In the genomic region with DNA sequence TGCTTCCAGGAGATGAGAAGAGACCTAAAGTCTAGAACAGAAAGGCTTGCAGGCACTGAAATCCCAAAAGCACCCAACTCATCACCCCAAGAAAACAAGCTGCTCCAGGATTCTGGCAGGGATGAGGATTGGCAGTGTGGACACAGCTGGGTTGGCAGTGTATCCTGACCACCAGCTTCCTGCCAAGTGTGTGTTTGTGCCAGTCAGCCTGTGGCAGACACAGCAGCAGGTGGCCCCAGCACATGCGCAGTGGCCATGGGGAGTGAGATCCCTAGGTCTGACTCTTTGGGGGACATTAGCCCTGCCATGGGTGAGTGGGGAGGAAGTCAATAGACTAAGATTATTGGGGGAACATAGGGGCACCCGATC, we compare ENCODE assay signal across 9 cellular contexts. TPM values are rescaled to one million over a fixed set of nuclear protein-coding genes. Genes with fewer than 3 reads are reported as not detected.
DNase-seq lines count a peak whose midpoint lies in the region; ATAC-seq and TF ChIP-seq lines count a peak whose summit lies in the region.
"Had no signal": no experiment of that assay in that cellular context is flagged by ENCODE, and none has a peak within 500 bp of the region (broad histone marks: within the 10 kb centered on the region; RNA-seq: fewer than 3 reads in every experiment).

No MANE protein-coding gene starts in this region.

- H3K27me3 Mint-ChIP-seq in activated CD8-positive, alpha-beta T cell treated with anti-CD3 and anti-CD28 coated beads, Interleukin-2, amount 10 ng/mL, durations not matched to agents 7 days and 5 days (ENCODE audit: low read depth): no peaks in the 10 kb centered on the region
- H3K27me3 Mint-ChIP-seq: naive B cell had no signal

- no peak for TF ChIP-seq POLR2A in suprapubic skin (IDR thresholded peaks at IDR 0.05)

- H3K27me3 ChIP-seq in suprapubic skin (no peaks in the 10 kb centered on the region), osteoblast (ENCODE audit: insufficient read depth, low read length) (no peaks in the 10 kb centered on the region)

- POLR2A ChIA-PET in activated CD8-positive, alpha-beta T cell treated with anti-CD3 and anti-CD28 coated beads, Interleukin-2, amount 10 ng/mL, durations not matched to agents 7 days and 5 days (lab: Charles Lee): interaction anchor here (0.6 to 4.8 kb wide), 4 partner anchors 12 to 853 kb away, joined by 3 to 33 read pairs (median 3); partner anchors contain the start of gene CHTOP

- TF ChIP-seq CTCF in suprapubic skin (IDR thresholded peaks at IDR 0.05): no peak
- no peak for TF ChIP-seq CTCF in osteoblast (IDR thresholded peaks at IDR 0.05; ENCODE audit: extremely low read depth, low read depth, low read length)

- DNase-seq in activated effector memory CD4-positive, alpha-beta T cell treated with anti-CD3 and anti-CD28 coated beads, Interleukin-2, amount 50 U/mL, for 16 hours: peak; percentile 58
- no peak for DNase-seq in activated effector memory CD4-positive, alpha-beta T cell treated with Interleukin-2 at 50 U/mL for 16 hours
- no peak for DNase-seq in activated CD8-positive, alpha-beta T cell treated with anti-CD3 and anti-CD28 coated beads, Interleukin-2, amount 10 ng/mL, durations not matched to agents 7 days and 5 days
- DNase-seq in hypothalamus (lab: John Stamatoyannopoulos, UW): peak in 47 of 51 donors; percentile 7 to 85 (median 67)
- peak; percentile 62 to 65 for DNase-seq in suprapubic skin (ENCODE audit: low spot score in 2 of 2)
- DNase-seq in osteoblast (ENCODE audit: insufficient read length, low spot score, missing footprints): no peak
- no peak for DNase-seq in EL
- no peak for DNase-seq in stimulated activated CD4-positive, alpha-beta T cell treated with anti-CD3 and anti-CD28 coated beads, Interleukin-2, amount 100 ng/mL, for 48 hours
- DNase-seq: naive B cell had no signal

- H3K4me1 Mint-ChIP-seq in activated CD8-positive, alpha-beta T cell treated with anti-CD3 and anti-CD28 coated beads, Interleukin-2, amount 10 ng/mL, durations not matched to agents 7 days and 5 days (ENCODE audit: low read depth): peaks cover 45% of the 10 kb centered on the region

- peak; percentile 31 for ATAC-seq in activated CD8-positive, alpha-beta T cell treated with anti-CD3 and anti-CD28 coated beads, Interleukin-2, amount 10 ng/mL, durations not matched to agents 7 days and 5 days

- WGBS in suprapubic skin: 88% methylated on average over 2 of the region's 2 CpGs

- peaks cover 10% of the 10 kb centered on the region for H3K4me1 ChIP-seq in suprapubic skin
- H3K4me1 ChIP-seq in osteoblast (ENCODE audit: insufficient read depth, low read length): peaks cover 9% of the 10 kb centered on the region

- no peak overlapping the region for H3K4me3 Mint-ChIP-seq in activated CD8-positive, alpha-beta T cell treated with anti-CD3 and anti-CD28 coated beads, Interleukin-2, amount 10 ng/mL, durations not matched to agents 7 days and 5 days
- H3K4me3 Mint-ChIP-seq: naive B cell had no signal

- H3K27ac Mint-ChIP-seq in activated CD8-positive, alpha-beta T cell treated with anti-CD3 and anti-CD28 coated beads, Interleukin-2, amount 10 ng/mL, durations not matched to agents 7 days and 5 days: peak overlapping the region; percentile 84

- TF ChIP-seq EP300 in suprapubic skin (IDR thresholded peaks at IDR 0.05): no peak

- H3K9me3 ChIP-seq in suprapubic skin: no peaks in the 10 kb centered on the region
- H3K9me3 ChIP-seq in osteoblast (ENCODE audit: low read depth, low read length): no peaks in the 10 kb centered on the region

- CTCF ChIA-PET in activated CD8-positive, alpha-beta T cell treated with anti-CD3 and anti-CD28 coated beads, Interleukin-2, amount 10 ng/mL, durations not matched to agents 7 days and 5 days (lab: Charles Lee): interaction anchor here (2.0 kb wide), 1 partner anchor 12 kb away, joined by 6 read pairs; no protein-coding TSS in a partner anchor

- peaks cover 29% of the 10 kb centered on the region for H3K36me3 Mint-ChIP-seq in activated CD8-positive, alpha-beta T cell treated with anti-CD3 and anti-CD28 coated beads, Interleukin-2, amount 10 ng/mL, durations not matched to agents 7 days and 5 days (ENCODE audit: low read depth)

- peaks cover 9% of the 10 kb centered on the region for H4K20me1 ChIP-seq in osteoblast (ENCODE audit: insufficient read depth, low read length)

- H3K4me3 ChIP-seq in suprapubic skin (no peak overlapping the region), osteoblast (ENCODE audit: insufficient read depth, low read length) (no peak overlapping the region)

- H3K4me2 ChIP-seq in osteoblast (ENCODE audit: insufficient read depth, low read length): no peak overlapping the region

- H3K36me3 ChIP-seq in suprapubic skin (peaks cover 18% of the 10 kb centered on the region), osteoblast (ENCODE audit: insufficient read depth, low read length) (peaks cover 13% of the 10 kb centered on the region)

- H2AFZ ChIP-seq in osteoblast (ENCODE audit: low read length): no peak overlapping the region

- no peaks in the 10 kb centered on the region for H3K79me2 ChIP-seq in osteoblast (ENCODE audit: insufficient read depth, low read length)

- H3K9me3 Mint-ChIP-seq in activated CD8-positive, alpha-beta T cell treated with anti-CD3 and anti-CD28 coated beads, Interleukin-2, amount 10 ng/mL, durations not matched to agents 7 days and 5 days (ENCODE audit: insufficient read depth): no peaks in the 10 kb centered on the region
- H3K9me3 Mint-ChIP-seq: naive B cell had no signal

- H3K27ac ChIP-seq in suprapubic skin: no peak overlapping the region
- no peak overlapping the region for H3K27ac ChIP-seq in osteoblast (ENCODE audit: low read depth, low read length)

RNA-seq across cellular contexts. Expression of gene SNAPIN, which starts 8.7 kb away (rescaled TPM):
- total RNA-seq in activated CD8-positive, alpha-beta T cell treated with anti-CD3 and anti-CD28 coated beads, Interleukin-2, amount 10 ng/mL, durations not matched to agents 7 days and 5 days: 10 to 100 TPM; 36.5 to 37.7 TPM
- total RNA-seq in suprapubic skin: 10 to 100 TPM; 33.6 to 41.1 (median 35.6) TPM
- 53.6 TPM in 2 replicates for total RNA-seq in osteoblast

RNA-seq across cellular contexts. Expression of gene CHTOP, which starts 16.0 kb away (rescaled TPM):
- total RNA-seq in activated CD8-positive, alpha-beta T cell treated with anti-CD3 and anti-CD28 coated beads, Interleukin-2, amount 10 ng/mL, durations not matched to agents 7 days and 5 days: 10 to 100 TPM; 81.9 to 82.0 TPM
- total RNA-seq in suprapubic skin (10 to 100 TPM; 56.8 to 78.1 (median 58.2) TPM), osteoblast (38.9 and 40.9 TPM in 2 replicates)

RNA-seq across cellular contexts. Expression of gene ILF2, which starts 20.9 kb away (rescaled TPM):
- total RNA-seq in activated CD8-positive, alpha-beta T cell treated with anti-CD3 and anti-CD28 coated beads, Interleukin-2, amount 10 ng/mL, durations not matched to agents 7 days and 5 days: 100 to 1,000 TPM; 211 to 215 TPM
- total RNA-seq in suprapubic skin: 100 to 1,000 TPM in 3 of 4 donors, 10 to 100 TPM in 1; 68.2 to 149 (median 127) TPM
- 130 and 142 TPM in 2 replicates for total RNA-seq in osteoblast

RNA-seq across cellular contexts. Expression of gene S100A1, which starts 21.6 kb away (rescaled TPM):
- not detected for total RNA-seq in activated CD8-positive, alpha-beta T cell treated with anti-CD3 and anti-CD28 coated beads, Interleukin-2, amount 10 ng/mL, durations not matched to agents 7 days and 5 days
- 10 to 100 TPM; 17.9 to 33.2 (median 21.1) TPM for total RNA-seq in suprapubic skin
- 0.29 TPM in 1 of 2 replicates, not detected in the other for total RNA-seq in osteoblast

RNA-seq across cellular contexts. Expression of gene S100A13, which starts 22.5 kb away (rescaled TPM):
- 1 to 10 TPM; 6.2 to 7.0 TPM for total RNA-seq in activated CD8-positive, alpha-beta T cell treated with anti-CD3 and anti-CD28 coated beads, Interleukin-2, amount 10 ng/mL, durations not matched to agents 7 days and 5 days
- total RNA-seq in suprapubic skin: 10 to 100 TPM; 28.0 to 55.4 (median 43.1) TPM
- total RNA-seq in osteoblast: 121 and 165 TPM in 2 replicates

Comparison
In these comparisons a context has a peak if more than half of its experiments do, and no peak if none do; other contexts are left out.
1. DNase-seq: peak in activated effector memory CD4-positive, alpha-beta T cell treated with anti-CD3 and anti-CD28 coated beads, Interleukin-2, amount 50 U/mL, for 16 hours (single experiment), hypothalamus (47 of 51) and suprapubic skin (2 of 2); none in activated effector memory CD4-positive, alpha-beta T cell treated with Interleukin-2 at 50 U/mL for 16 hours (single experiment), activated CD8-positive, alpha-beta T cell treated with anti-CD3 and anti-CD28 coated beads, Interleukin-2, amount 10 ng/mL, durations not matched to agents 7 days and 5 days (single experiment), osteoblast (single experiment), EL (single experiment) and stimulated activated CD4-positive, alpha-beta T cell treated with anti-CD3 and anti-CD28 coated beads, Interleukin-2, amount 100 ng/mL, for 48 hours (0 of 2).